In genomic region chr3:14389133-14390115, GRCh38 we compare ENCODE assay signal across 27 cellular contexts. TPM values are rescaled to one million over a fixed set of nuclear protein-coding genes. Genes with fewer than 3 reads are reported as not detected.
DNase-seq lines count a peak whose midpoint lies in the region; ATAC-seq and TF ChIP-seq lines count a peak whose summit lies in the region.
"Had no signal": no experiment of that assay in that cellular context is flagged by ENCODE, and none has a peak within 500 bp of the region (broad histone marks: within the 10 kb centered on the region; RNA-seq: fewer than 3 reads in every experiment).

No MANE protein-coding gene starts in this region.

- H3K4me1 ChIP-seq in HEK293 (ENCODE audit: control insufficient read depth, insufficient read depth, low read length) = no peaks in the 10 kb centered on the region

- no peak for DNase-seq in CD14-positive monocyte (ENCODE audit: low spot score)
- DNase-seq in RPMI8226 = peak; percentile 77
- no peak for DNase-seq in naive B cell
- no peak for DNase-seq in NK-92 treated with Interleukin-12 subunit alpha and Interleukin-12 subunit beta, amount 100 ng/mL, for 24 hours (lab: John Stamatoyannopoulos, UW)
- DNase-seq in activated CD8-positive, alpha-beta memory T cell treated with anti-CD3 and anti-CD28 coated beads, Interleukin-2, amount 50 U/mL, for 4 hours = no peak
- DNase-seq: activated CD4-positive, alpha-beta T cell treated with anti-CD3 and anti-CD28 coated beads, Interleukin-2, amount 10 ng/mL, durations not matched to agents 7 days and 5 days; activated naive CD4-positive, alpha-beta T cell treated with Interleukin-2 at 50 U/mL for 16 hours; activated T-cell treated with anti-CD3 and anti-CD28 coated beads, Interleukin-2, amount 50 U/mL, for 48 hours; adrenal gland; brain microvascular endothelial cell; H7; islet precursor cell; midbrain; natural killer cell; NCI-H1105 treated with DMSO at 0.1 percent for 48 hours; NCI-H2081 treated with DMSO at 0.1 percent for 48 hours; NCI-H446; NCI-H82; OCI-M1; ovary; stimulated activated CD4-positive, alpha-beta T cell treated with anti-CD3 and anti-CD28 coated beads, Interleukin-2, amount 100 ng/mL, for 24 hours; T-helper 9 cell had no signal

- no peak overlapping the region for H3K4me3 ChIP-seq in HEK293 (ENCODE audit: low read depth, low read length)
- H3K4me3 ChIP-seq: adrenal gland, ovary, smooth muscle cell had no signal

- H3K4me1 Mint-ChIP-seq in CD14-positive monocyte (peaks cover 64% of the 10 kb centered on the region), naive B cell (peaks cover 2 to 16% (median 11%) of the 10 kb centered on the region in 3 donors)
- H3K4me1 Mint-ChIP-seq: activated CD4-positive, alpha-beta T cell treated with anti-CD3 and anti-CD28 coated beads, Interleukin-2, amount 10 ng/mL, durations not matched to agents 7 days and 5 days; natural killer cell had no signal

- no peaks in the 10 kb centered on the region for H3K36me3 ChIP-seq in HEK293 (ENCODE audit: control insufficient read depth in 2 of 2, insufficient read depth in 1 of 2, low read length in 2 of 2)
- H3K36me3 ChIP-seq: adrenal gland, brain microvascular endothelial cell, ovary had no signal

- H3K9me3 Mint-ChIP-seq in CD14-positive monocyte (no peaks in the 10 kb centered on the region), naive B cell (peaks cover 0 to 2% (median 0%) of the 10 kb centered on the region in 7 donors)
- H3K9me3 Mint-ChIP-seq: activated CD4-positive, alpha-beta T cell treated with anti-CD3 and anti-CD28 coated beads, Interleukin-2, amount 10 ng/mL, durations not matched to agents 7 days and 5 days; natural killer cell had no signal

- no peaks in the 10 kb centered on the region for H3K36me3 Mint-ChIP-seq in CD14-positive monocyte
- no peaks in the 10 kb centered on the region for H3K36me3 Mint-ChIP-seq in naive B cell
- H3K36me3 Mint-ChIP-seq: natural killer cell, type B pancreatic cell had no signal

- TF ChIP-seq CTCF in CD14-positive monocyte (IDR thresholded peaks at IDR 0.05) = no peak
- TF ChIP-seq CTCF in HEK293 (tag by site-specific recombination; IDR thresholded peaks at IDR 0.05) = no peak

- ATAC-seq in naive B cell (ENCODE audit: low read depth in 2 of 2) (no peak), GM19351 (IDR thresholded peaks at IDR 0.05; ENCODE audit: unreplicated experiment) (no peak)
- ATAC-seq: natural killer cell, Right ventricle myocardium inferior had no signal

- CTCF ChIA-PET in HEK293 (lab: Yijun Ruan, JAX) = interaction anchor here (0.7 to 1.6 kb wide), 4 partner anchors 9 to 123 kb away, joined by 3 to 5 read pairs (median 3); no protein-coding TSS in a partner anchor

- POLR2A ChIA-PET in HEK293 (lab: Yijun Ruan, JAX) = interaction anchor here (0.7 kb wide), 1 partner anchor 16 kb away, joined by 5 read pairs; no protein-coding TSS in a partner anchor

- H3K4me3 Mint-ChIP-seq in CD14-positive monocyte (no peak overlapping the region), naive B cell (peak overlapping the region in 1 of 8 donors; percentile 49)
- H3K4me3 Mint-ChIP-seq: activated CD4-positive, alpha-beta T cell treated with anti-CD3 and anti-CD28 coated beads, Interleukin-2, amount 10 ng/mL, durations not matched to agents 7 days and 5 days; natural killer cell; type B pancreatic cell had no signal

- H3K27me3 Mint-ChIP-seq in CD14-positive monocyte (ENCODE audit: low read depth in 3 of 3) = peaks cover 1 to 10% (median 9%) of the 10 kb centered on the region in 3 donors
- peaks cover 4 to 7% (median 4%) of the 10 kb centered on the region in 3 donors for H3K27me3 Mint-ChIP-seq in naive B cell

- H3K9me3 ChIP-seq in HEK293 (ENCODE audit: control insufficient read depth, insufficient read depth, low read depth, low read length) = no peaks in the 10 kb centered on the region
- H3K9me3 ChIP-seq: adrenal gland, ovary had no signal

- H3K27ac ChIP-seq in HEK293 (ENCODE audit: extremely low read depth, low read depth, low read length) = no peak overlapping the region
- H3K27ac ChIP-seq: adrenal gland, brain microvascular endothelial cell, ovary had no signal

- H3K27ac Mint-ChIP-seq in CD14-positive monocyte (peak overlapping the region in 4 of 7 donors; percentile 33 to 84 (median 48)), naive B cell (peak overlapping the region in 4 of 6 donors; percentile 19 to 88 (median 64))
- H3K27ac Mint-ChIP-seq: activated CD4-positive, alpha-beta T cell treated with anti-CD3 and anti-CD28 coated beads, Interleukin-2, amount 10 ng/mL, durations not matched to agents 7 days and 5 days; natural killer cell; type B pancreatic cell had no signal

- intact Hi-C loops in CD14-positive monocyte (cut with micrococcal nuclease) = no loop called here

TF ChIP-seq in HEK293, 187 proteins besides CTCF, POLR2A, EP300 and RAD21:
- no peak for TF ChIP-seq ZFP41 (tag by site-specific recombination; IDR thresholded peaks at IDR 0.05; ENCODE audit: borderline replicate concordance)
- TF ChIP-seq ZNF629 (tag by site-specific recombination; IDR thresholded peaks at IDR 0.05) = peak; percentile 61
- no peak for TF ChIP-seq ZNF138 (tag by site-specific recombination; IDR thresholded peaks at IDR 0.05; ENCODE audit: borderline replicate concordance)
- TF ChIP-seq ZNF274 (IDR thresholded peaks at IDR 0.05; ENCODE audit: low read length) = no peak
- no peak for TF ChIP-seq ZNF274 (tag by site-specific recombination; IDR thresholded peaks at IDR 0.05; ENCODE audit: borderline replicate concordance)
- TF ChIP-seq, protein P1, sequence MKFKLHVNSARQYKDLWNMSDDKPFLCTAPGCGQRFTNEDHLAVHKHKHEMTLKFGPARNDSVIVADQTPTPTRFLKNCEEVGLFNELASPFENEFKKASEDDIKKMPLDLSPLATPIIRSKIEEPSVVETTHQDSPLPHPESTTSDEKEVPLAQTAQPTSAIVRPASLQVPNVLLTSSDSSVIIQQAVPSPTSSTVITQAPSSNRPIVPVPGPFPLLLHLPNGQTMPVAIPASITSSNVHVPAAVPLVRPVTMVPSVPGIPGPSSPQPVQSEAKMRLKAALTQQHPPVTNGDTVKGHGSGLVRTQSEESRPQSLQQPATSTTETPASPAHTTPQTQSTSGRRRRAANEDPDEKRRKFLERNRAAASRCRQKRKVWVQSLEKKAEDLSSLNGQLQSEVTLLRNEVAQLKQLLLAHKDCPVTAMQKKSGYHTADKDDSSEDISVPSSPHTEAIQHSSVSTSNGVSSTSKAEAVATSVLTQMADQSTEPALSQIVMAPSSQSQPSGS (tag by site-specific recombination; IDR thresholded peaks at IDR 0.05; ENCODE audit: low read depth) = peak; percentile 95
- TF ChIP-seq SP3 (tag by site-specific recombination; IDR thresholded peaks at IDR 0.05) = peak; percentile 17; the same call in 1 of the 2 replicates
- TF ChIP-seq, protein P2, sequence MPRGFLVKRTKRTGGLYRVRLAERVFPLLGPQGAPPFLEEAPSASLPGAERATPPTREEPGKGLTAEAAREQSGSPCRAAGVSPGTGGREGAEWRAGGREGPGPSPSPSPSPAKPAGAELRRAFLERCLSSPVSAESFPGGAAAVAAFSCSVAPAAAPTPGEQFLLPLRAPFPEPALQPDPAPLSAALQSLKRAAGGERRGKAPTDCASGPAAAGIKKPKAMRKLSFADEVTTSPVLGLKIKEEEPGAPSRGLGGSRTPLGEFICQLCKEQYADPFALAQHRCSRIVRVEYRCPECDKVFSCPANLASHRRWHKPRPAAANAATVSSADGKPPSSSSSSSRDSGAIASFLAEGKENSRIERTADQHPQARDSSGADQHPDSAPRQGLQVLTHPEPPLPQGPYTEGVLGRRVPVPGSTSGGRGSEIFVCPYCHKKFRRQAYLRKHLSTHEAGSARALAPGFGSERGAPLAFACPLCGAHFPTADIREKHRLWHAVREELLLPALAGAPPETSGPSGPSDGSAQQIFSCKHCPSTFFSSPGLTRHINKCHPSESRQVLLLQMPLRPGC (tag by site-specific recombination; IDR thresholded peaks at IDR 0.05) = no peak
- TF ChIP-seq KLF1 (tag by site-specific recombination; IDR thresholded peaks at IDR 0.05) = 0 out of 2 replicates have a peak, but pooled peaks have one; percentile 14
- no peak for TF ChIP-seq ZNF37A (tag by site-specific recombination; IDR thresholded peaks at IDR 0.05)
- no peak for TF ChIP-seq ZNF426 (tag by site-specific recombination; IDR thresholded peaks at IDR 0.05)
- TF ChIP-seq ZNF777 (tag by site-specific recombination; IDR thresholded peaks at IDR 0.05; ENCODE audit: borderline replicate concordance) = no peak
- peak; percentile 93 for TF ChIP-seq KLF17 (tag by site-specific recombination; IDR thresholded peaks at IDR 0.05)

RNA-seq across cellular contexts. Expression of gene SLC6A6, which starts 13.0 kb away (rescaled TPM):
- polyA plus RNA-seq in CD14-positive monocyte (10 to 100 TPM; 18.4 to 24.5 TPM), naive B cell (ENCODE audit: low read depth in 6 of 6) (1 to 10 TPM; 4.7 to 9.1 (median 6.2) TPM)
